In genomic region chr6:69098910-69099309, GRCh38 we compare ENCODE assay signal across 1 cellular context.
TF ChIP-seq lines count a peak whose summit lies in the region.

No MANE protein-coding gene starts in this region.

TF ChIP-seq in HepG2, 621 proteins besides CTCF, POLR2A, EP300 and RAD21 (continued from another document):
- TF ChIP-seq STAT6 (CRISPR knock-in tag; IDR thresholded peaks at IDR 0.05; ENCODE audit: borderline replicate concordance) (no peak), ZNF343 (CRISPR knock-in tag; IDR thresholded peaks at IDR 0.05) (no peak), CHD2 (IDR thresholded peaks at IDR 0.05; ENCODE audit: low read depth, low read length) (no peak), AGO2 (optimal IDR thresholded peaks at IDR 0.05; ENCODE audit: low read depth, low read length) (no peak), ZNF121 (CRISPR knock-in tag; IDR thresholded peaks at IDR 0.05) (no peak), BHLHE40 (IDR thresholded peaks at IDR 0.05; ENCODE audit: low read length) (no peak), SIN3A (IDR thresholded peaks at IDR 0.05; ENCODE audit: borderline replicate concordance, low read depth, low read length) (no peak), ZNF780A (CRISPR knock-in tag; IDR thresholded peaks at IDR 0.05) (no peak), RFXANK (CRISPR knock-in tag; IDR thresholded peaks at IDR 0.05) (no peak)
